ENCODE assay signal across 8 cellular contexts in the genomic region with DNA sequence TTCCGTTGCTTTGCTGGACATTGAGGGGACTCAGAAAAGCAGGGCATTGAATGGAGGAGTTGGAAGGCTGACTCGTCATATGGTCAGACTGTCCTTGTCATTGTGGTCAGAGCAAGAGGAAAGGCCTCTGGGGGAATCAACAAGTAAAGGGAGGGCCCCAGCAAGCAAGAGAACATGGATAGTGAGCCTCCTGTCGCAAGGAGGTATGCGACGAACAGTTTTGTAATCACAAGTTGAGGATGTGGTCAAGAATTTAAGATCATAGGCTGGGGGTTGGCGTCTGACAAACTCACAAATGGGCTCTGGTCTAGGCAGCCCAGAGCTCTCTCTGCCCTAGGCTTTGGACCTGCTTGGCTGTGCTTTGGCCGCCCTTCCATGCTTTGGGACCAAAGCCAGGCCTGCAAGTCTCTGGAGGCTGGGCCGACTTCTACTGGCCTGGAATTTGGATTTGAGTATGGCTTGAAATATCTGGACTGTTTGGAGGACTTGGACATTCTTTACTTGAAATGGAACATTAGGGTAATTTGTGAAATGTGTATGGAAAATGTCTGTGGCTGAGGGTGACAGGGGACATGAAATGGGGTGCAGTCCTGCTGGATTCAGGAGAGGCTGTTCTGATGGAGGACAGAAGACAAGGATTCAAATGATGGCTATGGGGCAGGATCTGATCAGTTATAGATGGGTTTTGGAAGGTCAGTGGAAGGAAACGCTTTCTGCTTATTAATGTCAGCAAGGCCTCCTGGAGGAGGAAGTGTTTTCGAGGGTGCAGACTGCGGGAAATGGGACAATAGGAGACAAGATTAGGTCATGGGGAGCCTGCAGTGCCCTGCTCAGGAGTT. TPM values are rescaled to one million over a fixed set of nuclear protein-coding genes. Genes with fewer than 3 reads are reported as not detected.
DNase-seq lines count a peak whose midpoint lies in the region; ATAC-seq and TF ChIP-seq lines count a peak whose summit lies in the region.

No MANE protein-coding gene starts in this region.

- TF ChIP-seq POLR2A in IMR-90 (IDR thresholded peaks at IDR 0.05; ENCODE audit: low read depth, low read length), result no peak
- no peak for TF ChIP-seq POLR2A in stomach (IDR thresholded peaks at IDR 0.05)

- peak overlapping the region; percentile 80; the same call in 1 of the 3 replicates for H2BK15ac ChIP-seq in IMR-90 (ENCODE audit: low read depth, low read length)

- BruUV-seq in IMR-90 (replicated peaks; lab: Mats Ljungman, UMichigan), result no TSS peak

- H3K4me2 ChIP-seq in IMR-90 (ENCODE audit: low read depth, low read length), result peak overlapping the region; percentile 88

- peaks cover 22% of the 10 kb centered on the region for H3K9me1 ChIP-seq in IMR-90 (ENCODE audit: insufficient read depth, low read length)

- peak overlapping the region; percentile 50 for H2BK20ac ChIP-seq in IMR-90 (ENCODE audit: low read depth, low read length)

- H3K4me3 ChIP-seq in IMR-90 (ENCODE audit: insufficient read depth, low read depth, low read length), result peak overlapping the region; percentile 3; the same call in 1 of the 2 replicates
- peak overlapping the region; percentile 76 for H3K4me3 ChIP-seq in astrocyte of the spinal cord (ENCODE audit: low read depth, low read length)
- peak overlapping the region in 2 of 4 donors; percentile 13 to 81 for H3K4me3 ChIP-seq in stomach

- peaks cover 58% of the 10 kb centered on the region for H4K20me1 ChIP-seq in IMR-90 (ENCODE audit: insufficient read depth, low read length)

- H3K27ac ChIP-seq in IMR-90 (ENCODE audit: insufficient read depth, low read length), result peak overlapping the region; percentile 75
- H3K27ac ChIP-seq in stomach, result peak overlapping the region; percentile 77 to 97 (median 95)

- H3K27me3 ChIP-seq in IMR-90 (ENCODE audit: control insufficient read depth, insufficient read depth, low read length), result no peaks in the 10 kb centered on the region
- H3K27me3 ChIP-seq in stomach, result no peaks in the 10 kb centered on the region

- intact Hi-C loops in IMR-90 (cut with micrococcal nuclease) (loop anchor here (1.0 kb wide), 1 partner anchor 29 kb away; no protein-coding TSS in a partner anchor), stomach (cut with DNase I; ENCODE audit: low total_unique reads) (no loop called here)

- H2BK5ac ChIP-seq in IMR-90 (ENCODE audit: low read depth, low read length, poor library complexity, severe bottlenecking), result peak overlapping the region; percentile 99

- H2BK120ac ChIP-seq in IMR-90 (ENCODE audit: low read depth, low read length), result peak overlapping the region; percentile 79

- H3K9me3 ChIP-seq in IMR-90 (ENCODE audit: control insufficient read depth, insufficient read depth, low read length) (no peaks in the 10 kb centered on the region), stomach (no peaks in the 10 kb centered on the region)

- peak overlapping the region; percentile 70 for H4K5ac ChIP-seq in IMR-90 (ENCODE audit: low read depth, low read length)

- no peak for TF ChIP-seq RAD21 in IMR-90 (IDR thresholded peaks at IDR 0.05; ENCODE audit: low read length)

- peak overlapping the region; percentile 98 for H3K9ac ChIP-seq in IMR-90 (ENCODE audit: low read depth, low read length)

- H3K18ac ChIP-seq in IMR-90 (ENCODE audit: low read depth, low read length), result peak overlapping the region; percentile 52

- CTCF ChIA-PET in IMR-90 (lab: Yijun Ruan, JAX), result interaction anchor here (0.7 to 1.5 kb wide), 3 partner anchors 23 to 56 kb away, joined by 3 to 4 read pairs (median 3); a partner anchor contains a TSS

- POLR2A ChIA-PET in IMR-90 (lab: Charles Lee; ENCODE audit: unreplicated experiment), result interaction anchor here (0.6 to 0.9 kb wide), 2 partner anchors 16 to 146 kb away, joined by 4 to 7 read pairs; no protein-coding TSS in a partner anchor

- peak overlapping the region; percentile 10 to 61; a peak in 3 of 4 replicates for H4K8ac ChIP-seq in IMR-90 (ENCODE audit: low read depth in 2 of 2, low read length in 2 of 2)

- in situ Hi-C loops in IMR-90 (cut with MboI; ENCODE audit: low sequenced_read_pairs), result no loop called here
- in situ Hi-C loops in astrocyte of the spinal cord (cut with HindIII; ENCODE audit: low sequenced_read_pairs), result no loop called here

- peak overlapping the region; percentile 87 for H2AK9ac ChIP-seq in IMR-90 (replicated peaks; ENCODE audit: low read depth, low read length, poor library complexity)

- H3K14ac ChIP-seq in IMR-90 (replicated peaks; ENCODE audit: low read depth, low read length), result peak overlapping the region; percentile 82

- H3K36me3 ChIP-seq in IMR-90 (ENCODE audit: control insufficient read depth, insufficient read depth, low read length) (peaks cover 3% of the 10 kb centered on the region; the same call in 1 of the 2 replicates), stomach (peaks cover 3 to 15% (median 7%) of the 10 kb centered on the region in 4 donors)

- peak overlapping the region; percentile 57 for H3K23ac ChIP-seq in IMR-90 (ENCODE audit: low read depth, low read length)

- no peak for TF ChIP-seq EP300 in stomach (IDR thresholded peaks at IDR 0.05)

- H3K79me1 ChIP-seq in IMR-90 (ENCODE audit: low read depth in 1 of 2, low read length in 2 of 2), result peaks cover 20 to 67% of the 10 kb centered on the region in 2 experiments; a peak in 3 of 4 replicates

- DNase-seq in IMR-90, result peak; percentile 59
- DNase-seq in astrocyte of the spinal cord (ENCODE audit: low read depth, low spot score), result peak; percentile 68
- peak; percentile 65 for DNase-seq in iris pigment epithelial cell (ENCODE audit: low read depth)
- DNase-seq in stomach, result peak; percentile 76
- no peak for DNase-seq in NCI-H524 treated with DMSO at 0.1 percent for 48 hours (lab: John Stamatoyannopoulos, UW)
- DNase-seq in RPMI8226, result no peak

- peak overlapping the region; percentile 56 for H3K56ac ChIP-seq in IMR-90 (ENCODE audit: extremely low read depth, insufficient read depth, low read length)

- TF ChIP-seq CTCF in IMR-90 (conservative IDR thresholded peaks at IDR 0.05; ENCODE audit: low read depth, low read length) (no peak), astrocyte of the spinal cord (IDR thresholded peaks at IDR 0.05; ENCODE audit: low read depth, low read length) (no peak), stomach (IDR thresholded peaks at IDR 0.05) (no peak)

- peak overlapping the region; percentile 73 for H2AK5ac ChIP-seq in IMR-90 (ENCODE audit: low read depth, low read length)

- H3K4me1 ChIP-seq in IMR-90 (ENCODE audit: control insufficient read depth, insufficient read depth, low read length) (peaks cover 53% of the 10 kb centered on the region), stomach (peaks cover 59 to 81% (median 77%) of the 10 kb centered on the region in 4 donors)

- WGBS in IMR-90 (ENCODE audit: extremely low coverage in 2 of 2, insufficient read length in 1 of 2), 2 experiments, result 13% methylated on average over 8 of the region's 11 CpGs; no CpG with 5 or more reads in 1 of the 2 experiments
- 36 to 46% (median 43%) methylated on average over 11 of the region's 11 CpGs for WGBS in stomach, 5 donors

- H3K4ac ChIP-seq in IMR-90 (ENCODE audit: low read depth, low read length), result peak overlapping the region; percentile 87

- no peak overlapping the region for H2AFZ ChIP-seq in IMR-90 (replicated peaks; ENCODE audit: low read length, poor library complexity)

- ATAC-seq in IMR-90 (ENCODE audit: low read depth) (peak; percentile 8), GM18867 (IDR thresholded peaks at IDR 0.05; ENCODE audit: unreplicated experiment) (no peak), GM21447 (IDR thresholded peaks at IDR 0.05; ENCODE audit: unreplicated experiment) (no peak)

- peak overlapping the region; percentile 81 for H4K91ac ChIP-seq in IMR-90 (ENCODE audit: insufficient read depth, low read depth, low read length)

- dilution Hi-C loops in IMR-90 (cut with HindIII; ENCODE audit: low sequenced_read_pairs, unreplicated experiment), result no loop called here

TF ChIP-seq in IMR-90, 13 proteins besides CTCF, POLR2A, EP300 and RAD21:
- TF ChIP-seq, protein P1, sequence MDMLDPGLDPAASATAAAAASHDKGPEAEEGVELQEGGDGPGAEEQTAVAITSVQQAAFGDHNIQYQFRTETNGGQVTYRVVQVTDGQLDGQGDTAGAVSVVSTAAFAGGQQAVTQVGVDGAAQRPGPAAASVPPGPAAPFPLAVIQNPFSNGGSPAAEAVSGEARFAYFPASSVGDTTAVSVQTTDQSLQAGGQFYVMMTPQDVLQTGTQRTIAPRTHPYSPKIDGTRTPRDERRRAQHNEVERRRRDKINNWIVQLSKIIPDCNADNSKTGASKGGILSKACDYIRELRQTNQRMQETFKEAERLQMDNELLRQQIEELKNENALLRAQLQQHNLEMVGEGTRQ (IDR thresholded peaks at IDR 0.05; ENCODE audit: low read depth, low read length), result no peak
- TF ChIP-seq CEBPB (IDR thresholded peaks at IDR 0.05; ENCODE audit: low read depth, low read length) (peak; percentile 18; the same call in 1 of the 2 replicates), MXI1 (IDR thresholded peaks at IDR 0.05; ENCODE audit: borderline replicate concordance, low read depth, low read length) (peak; percentile 18; the same call in 1 of the 2 replicates)

RNA-seq across cellular contexts. Expression of a gene that starts 19.2 kb away (rescaled TPM):
- 30.3 and 30.5 TPM in 2 replicates for total RNA-seq in IMR-90 (2012; rRNA removed)
- polyA plus RNA-seq in IMR-90 (2012; rRNA removed), result 80.4 and 101 TPM in 2 replicates
- 41.4 and 74.0 TPM in 2 replicates for polyA plus RNA-seq in IMR-90 (2012; cell fraction: cytosol; rRNA removed)
- 81.4 and 121 TPM in 2 replicates for polyA plus RNA-seq in IMR-90 (2012; cell fraction: nucleus; rRNA removed; ENCODE audit: low replicate concordance)
- total RNA-seq in stomach, result 10 to 100 TPM; 14.2 to 32.9 (median 21.6) TPM
- 10 to 100 TPM in 1 of 3 donors, 1 to 10 TPM in 2; 6.4 to 15.3 (median 7.2) TPM for polyA plus RNA-seq in stomach

RNA-seq across cellular contexts. Expression of a gene that starts 39.2 kb away (rescaled TPM):
- total RNA-seq in IMR-90 (2012; rRNA removed) (7,310 and 7,583 TPM in 2 replicates), stomach (1,000 to 10,000 TPM in 4 of 5 donors, 100 to 1,000 TPM in 1; 899 to 3,971 (median 1,858) TPM)
- polyA plus RNA-seq in IMR-90 (2012; rRNA removed) (6,296 and 6,747 TPM in 2 replicates), stomach (1,000 to 10,000 TPM; 4,327 to 6,427 (median 4,820) TPM)
- polyA plus RNA-seq in IMR-90 (2012; cell fraction: cytosol; rRNA removed), result 5,609 and 17,745 TPM in 2 replicates
- polyA plus RNA-seq in IMR-90 (2012; cell fraction: nucleus; rRNA removed; ENCODE audit: low replicate concordance), result 873 and 3,349 TPM in 2 replicates

Comparison
In these comparisons a context has a peak if more than half of its experiments do, and no peak if none do; other contexts are left out.
1. DNase-seq: peak in IMR-90 (single experiment), astrocyte of the spinal cord (single experiment), iris pigment epithelial cell (single experiment) and stomach (single experiment); none in NCI-H524 treated with DMSO at 0.1 percent for 48 hours (single experiment) and RPMI8226 (single experiment).